ENCODE assay signal across 25 cellular contexts in genomic region chr1:95850798-95851197, GRCh38.
"Had no signal": no experiment of that assay in that cellular context is flagged by ENCODE, and none has a peak within 500 bp of the region (broad histone marks: within the 10 kb centered on the region; RNA-seq: fewer than 3 reads in every experiment).

No MANE protein-coding gene starts in this region.

- H3K27me3 ChIP-seq: adrenal gland, MG63 had no signal

- H3K36me3 ChIP-seq: adrenal gland, MG63, WERI-Rb-1 had no signal

- DNase-seq: activated CD4-positive, alpha-beta memory T cell treated with anti-CD3 and anti-CD28 coated beads, Interleukin-2, amount 10 ng/mL, durations not matched to agents 7 days and 5 days; activated CD4-positive, alpha-beta T cell treated with anti-CD3 and anti-CD28 coated beads for 36 hours; activated CD4-positive, alpha-beta T cell treated with anti-CD3 and anti-CD28 coated beads, Interleukin-2, amount 50 U/mL, for 1 hour; activated gamma-delta T cell treated with Interleukin-2 at 50 U/mL for 16 hours; activated naive CD4-positive, alpha-beta T cell treated with anti-CD3 and anti-CD28 coated beads, Interleukin-2, amount 50 U/mL, for 16 hours; activated naive CD8-positive, alpha-beta T cell treated with anti-CD3 and anti-CD28 coated beads, Interleukin-2, amount 10 ng/mL, durations not matched to agents 7 days and 5 days; activated T-cell treated with anti-CD3 and anti-CD28 coated beads for 4 hours; activated T-cell treated with anti-CD3 and anti-CD28 coated beads, Interleukin-2, amount 50 U/mL, for 48 hours; adrenal gland; anterior cingulate cortex; caudate nucleus; MG63; MV-4-11; NCI-H1092 treated with DMSO at 0.1 percent for 48 hours; NCI-H1417 treated with DMSO at 0.1 percent for 48 hours; NCI-H1694 treated with DMSO at 0.1 percent for 48 hours; NCI-H2029 treated with DMSO at 0.1 percent for 48 hours; NCI-H446; NCI-H524 treated with DMSO at 0.1 percent for 48 hours; NCI-H748 treated with DMSO at 0.1 percent for 48 hours; SIG-M5; T-helper 1 cell; WERI-Rb-1 had no signal

- H3K9ac ChIP-seq: KMS-11 had no signal

- H3K27ac Mint-ChIP-seq: activated CD4-positive, alpha-beta memory T cell treated with anti-CD3 and anti-CD28 coated beads, Interleukin-2, amount 10 ng/mL, durations not matched to agents 7 days and 5 days; activated CD4-positive, alpha-beta T cell treated with anti-CD3 and anti-CD28 coated beads for 36 hours; activated naive CD8-positive, alpha-beta T cell treated with anti-CD3 and anti-CD28 coated beads, Interleukin-2, amount 10 ng/mL, durations not matched to agents 7 days and 5 days; activated T-helper 17 cell treated with anti-CD3 and anti-CD28 coated beads, Interleukin-2, amount 50 U/mL, for 72 hours had no signal

- H3K9me3 Mint-ChIP-seq: activated CD4-positive, alpha-beta memory T cell treated with anti-CD3 and anti-CD28 coated beads, Interleukin-2, amount 10 ng/mL, durations not matched to agents 7 days and 5 days; activated naive CD8-positive, alpha-beta T cell treated with anti-CD3 and anti-CD28 coated beads, Interleukin-2, amount 10 ng/mL, durations not matched to agents 7 days and 5 days had no signal

- H3K27me3 Mint-ChIP-seq: activated CD4-positive, alpha-beta memory T cell treated with anti-CD3 and anti-CD28 coated beads, Interleukin-2, amount 10 ng/mL, durations not matched to agents 7 days and 5 days; activated CD4-positive, alpha-beta T cell treated with anti-CD3 and anti-CD28 coated beads for 36 hours; activated naive CD8-positive, alpha-beta T cell treated with anti-CD3 and anti-CD28 coated beads, Interleukin-2, amount 10 ng/mL, durations not matched to agents 7 days and 5 days; activated T-helper 17 cell treated with anti-CD3 and anti-CD28 coated beads, Interleukin-2, amount 50 U/mL, for 72 hours had no signal

- H3K4me3 Mint-ChIP-seq: activated CD4-positive, alpha-beta memory T cell treated with anti-CD3 and anti-CD28 coated beads, Interleukin-2, amount 10 ng/mL, durations not matched to agents 7 days and 5 days; activated CD4-positive, alpha-beta T cell treated with anti-CD3 and anti-CD28 coated beads for 36 hours; activated naive CD8-positive, alpha-beta T cell treated with anti-CD3 and anti-CD28 coated beads, Interleukin-2, amount 10 ng/mL, durations not matched to agents 7 days and 5 days; activated T-helper 17 cell treated with anti-CD3 and anti-CD28 coated beads, Interleukin-2, amount 50 U/mL, for 72 hours had no signal

- H3K27ac ChIP-seq: adrenal gland, KMS-11, WERI-Rb-1 had no signal

- H3K4me1 ChIP-seq: adrenal gland had no signal

- H3K36me3 Mint-ChIP-seq: activated naive CD8-positive, alpha-beta T cell treated with anti-CD3 and anti-CD28 coated beads, Interleukin-2, amount 10 ng/mL, durations not matched to agents 7 days and 5 days had no signal

- H3K4me3 ChIP-seq: adrenal gland, MG63 had no signal

- H3K4me2 ChIP-seq: KMS-11 had no signal

- ATAC-seq: activated CD4-positive, alpha-beta T cell treated with anti-CD3 and anti-CD28 coated beads for 36 hours; activated T-helper 17 cell treated with anti-CD3 and anti-CD28 coated beads, Interleukin-2, amount 50 U/mL, for 72 hours had no signal

- H3K9me3 ChIP-seq: adrenal gland, MG63 had no signal

- H3K4me1 Mint-ChIP-seq: activated CD4-positive, alpha-beta memory T cell treated with anti-CD3 and anti-CD28 coated beads, Interleukin-2, amount 10 ng/mL, durations not matched to agents 7 days and 5 days; activated CD4-positive, alpha-beta T cell treated with anti-CD3 and anti-CD28 coated beads for 36 hours; activated naive CD8-positive, alpha-beta T cell treated with anti-CD3 and anti-CD28 coated beads, Interleukin-2, amount 10 ng/mL, durations not matched to agents 7 days and 5 days; activated T-helper 17 cell treated with anti-CD3 and anti-CD28 coated beads, Interleukin-2, amount 50 U/mL, for 72 hours had no signal
